Comparison of ENCODE assay signal across 12 cellular contexts in genomic region chr11:119875841-119876600, GRCh38.
DNase-seq lines count a peak whose midpoint lies in the region; ATAC-seq and TF ChIP-seq lines count a peak whose summit lies in the region.
"Had no signal": no experiment of that assay in that cellular context is flagged by ENCODE, and none has a peak within 500 bp of the region (broad histone marks: within the 10 kb centered on the region; RNA-seq: fewer than 3 reads in every experiment).

No MANE protein-coding gene starts in this region.

- no peaks in the 10 kb centered on the region for H3K79me1 ChIP-seq in neuronal stem cell (ENCODE audit: low read depth, low read length)

- peaks cover 0 to 15% of the 10 kb centered on the region in 2 donors for H3K4me1 ChIP-seq in neuronal stem cell (ENCODE audit: control insufficient read depth in 2 of 2, insufficient read depth in 1 of 2, low read depth in 1 of 2, low read length in 2 of 2)
- no peaks in the 10 kb centered on the region for H3K4me1 ChIP-seq in upper lobe of right lung
- H3K4me1 ChIP-seq in ovary (ENCODE audit: insufficient read depth): no peaks in the 10 kb centered on the region

- H2BK15ac ChIP-seq in neuronal stem cell (ENCODE audit: low read length): peak overlapping the region; percentile 40

- H3K9me3 ChIP-seq in neuronal stem cell (replicated peaks in 1 of 2; ENCODE audit: control insufficient read depth in 2 of 2, insufficient read depth in 1 of 2, low read depth in 1 of 2, low read length in 2 of 2) (no peaks in the 10 kb centered on the region), upper lobe of right lung (no peaks in the 10 kb centered on the region), ovary (no peaks in the 10 kb centered on the region)
- H3K9me3 ChIP-seq: Caco-2 had no signal

- no peak overlapping the region for H2AFZ ChIP-seq in neuronal stem cell (ENCODE audit: low read length)

- peaks cover 0 to 43% (median 3%) of the 10 kb centered on the region in 3 experiments for H3K27me3 ChIP-seq in neuronal stem cell (ENCODE audit: control insufficient read depth in 3 of 3, insufficient read depth in 3 of 3, low read depth in 1 of 3, low read length in 3 of 3)
- H3K27me3 ChIP-seq in upper lobe of right lung: peaks cover 13% of the 10 kb centered on the region
- H3K27me3 ChIP-seq in ovary: no peaks in the 10 kb centered on the region

- no peak for TF ChIP-seq CTCF in fibroblast of the aortic adventitia (IDR thresholded peaks at IDR 0.05; ENCODE audit: insufficient read depth, low read length)
- TF ChIP-seq CTCF in upper lobe of right lung (IDR thresholded peaks at IDR 0.05): no peak
- TF ChIP-seq CTCF in ovary (IDR thresholded peaks at IDR 0.05): no peak

- H2BK120ac ChIP-seq in neuronal stem cell (ENCODE audit: low read depth, low read length): no peak overlapping the region

- H4K8ac ChIP-seq in neuronal stem cell (ENCODE audit: low read depth, low read length): no peak overlapping the region

- H3K18ac ChIP-seq in neuronal stem cell (ENCODE audit: low read length): peak overlapping the region; percentile 22

- DNase-seq in DMS79 (lab: John Stamatoyannopoulos, UW) (peak; percentile 33), DMS79 treated with DMSO at 0.1 percent for 48 hours (lab: John Stamatoyannopoulos, UW) (no peak), fibroblast of the aortic adventitia (ENCODE audit: low read depth) (peak; percentile 2), neuronal stem cell (ENCODE audit: low spot score) (no peak), upper lobe of right lung (peak; percentile 56), ovary (no peak)
- DNase-seq: Caco-2; CD8-positive, alpha-beta memory T cell had no signal

- peak overlapping the region; percentile 56 for H3K14ac ChIP-seq in neuronal stem cell (ENCODE audit: low read length)

- no peak overlapping the region for H3K4me2 ChIP-seq in neuronal stem cell (ENCODE audit: insufficient read depth, low read length, poor library complexity, severe bottlenecking)

- intact Hi-C loops in upper lobe of right lung (cut with DNase I) (no loop called here), ovary (cut with DNase I) (no loop called here)

- no peak for ATAC-seq in upper lobe of right lung
- ATAC-seq in HG02623 (IDR thresholded peaks at IDR 0.05; ENCODE audit: unreplicated experiment): no peak
- ATAC-seq in GM18517 (IDR thresholded peaks at IDR 0.05; ENCODE audit: unreplicated experiment): no peak
- ATAC-seq: GM12878 had no signal

- no peak overlapping the region for H2BK5ac ChIP-seq in neuronal stem cell (ENCODE audit: low read length)

- peak overlapping the region; percentile 53 for H3K9ac ChIP-seq in neuronal stem cell (ENCODE audit: low read depth, low read length, poor library complexity)

- H4K91ac ChIP-seq in neuronal stem cell (ENCODE audit: low read depth, low read length, poor library complexity): no peak overlapping the region

- TF ChIP-seq POLR2A in ovary (IDR thresholded peaks at IDR 0.05): no peak

- H2AK5ac ChIP-seq in neuronal stem cell (ENCODE audit: low read depth, low read length): no peak overlapping the region

- H3K4me3 ChIP-seq in fibroblast of the aortic adventitia (ENCODE audit: low read depth, low read length) (no peak overlapping the region), neuronal stem cell (ENCODE audit: low read length in 2 of 2) (no peak overlapping the region), upper lobe of right lung (no peak overlapping the region), ovary (no peak overlapping the region)
- H3K4me3 ChIP-seq: GM12878 had no signal

- TF ChIP-seq EP300 in ovary (IDR thresholded peaks at IDR 0.05): no peak

- H3K27ac ChIP-seq in neuronal stem cell (replicated peaks; ENCODE audit: low read length) (no peak overlapping the region), upper lobe of right lung (no peak overlapping the region), ovary (no peak overlapping the region)
- H3K27ac ChIP-seq: 22Rv1 had no signal

- WGBS in neuronal stem cell (ENCODE audit: extremely low coverage in 2 of 2, insufficient read length in 2 of 2, insufficient replicate concordance in 1 of 2), 2 donors: no CpG with 5 or more reads among the region's 7 CpGs
- 75 to 85% (median 77%) methylated on average over 7 of the region's 7 CpGs for WGBS in ovary, 3 donors

- no peak overlapping the region for H3K23ac ChIP-seq in neuronal stem cell (ENCODE audit: low read depth, low read length, poor library complexity)

- H3K4ac ChIP-seq in neuronal stem cell (ENCODE audit: low read length): no peak overlapping the region

- no peak overlapping the region for H2BK12ac ChIP-seq in neuronal stem cell (ENCODE audit: low read length)

- H3K36me3 ChIP-seq in neuronal stem cell (replicated peaks in 1 of 2; ENCODE audit: control insufficient read depth in 2 of 2, insufficient read depth in 2 of 2, low read length in 2 of 2) (no peaks in the 10 kb centered on the region), upper lobe of right lung (no peaks in the 10 kb centered on the region), ovary (no peaks in the 10 kb centered on the region)

Comparison
In these comparisons a context has a peak if more than half of its experiments do, and no peak if none do; other contexts are left out.
1. DNase-seq: peak in DMS79 (single experiment), fibroblast of the aortic adventitia (single experiment) and upper lobe of right lung (single experiment); none in DMS79 treated with DMSO at 0.1 percent for 48 hours (single experiment), neuronal stem cell (single experiment) and ovary (0 of 5).